In the genomic region with DNA sequence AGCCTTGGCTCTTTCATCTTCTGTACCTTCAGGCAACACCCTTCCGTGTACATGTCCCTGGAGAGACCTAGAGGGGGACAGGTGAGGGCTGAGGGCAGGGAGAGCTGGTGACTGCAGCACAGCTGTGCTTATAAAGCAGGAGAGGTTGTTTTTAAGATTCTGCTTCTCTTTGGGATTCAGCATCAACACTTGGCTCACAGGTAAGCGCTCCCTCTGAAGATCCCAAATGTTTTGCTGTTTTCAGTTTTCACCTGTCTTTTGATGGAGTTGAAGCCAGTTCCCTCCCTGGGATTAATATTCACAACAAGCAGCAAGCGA, we compare ENCODE assay signal across 1 cellular context.
TF ChIP-seq lines count a peak whose summit lies in the region.

No MANE protein-coding gene starts in this region.

TF ChIP-seq in IMR-90, 13 proteins besides CTCF, POLR2A, EP300 and RAD21:
- no peak for TF ChIP-seq MXI1 (IDR thresholded peaks at IDR 0.05; ENCODE audit: borderline replicate concordance, low read depth, low read length)
- TF ChIP-seq CEBPB (IDR thresholded peaks at IDR 0.05; ENCODE audit: low read depth, low read length) = no peak
- TF ChIP-seq SMC3 (IDR thresholded peaks at IDR 0.05; ENCODE audit: low read depth, low read length) = no peak
- no peak for TF ChIP-seq RFX5 (IDR thresholded peaks at IDR 0.05; ENCODE audit: low read depth, low read length)
- no peak for TF ChIP-seq BHLHE40 (IDR thresholded peaks at IDR 0.05; ENCODE audit: low read depth, low read length)
- TF ChIP-seq MAFK (IDR thresholded peaks at IDR 0.05; ENCODE audit: low read depth, low read length) = no peak
- no peak for TF ChIP-seq NFE2L2 (IDR thresholded peaks at IDR 0.05; ENCODE audit: low read depth, low read length)
- TF ChIP-seq CHD1 (IDR thresholded peaks at IDR 0.05; ENCODE audit: low read depth, low read length) = no peak
- no peak for TF ChIP-seq FOS (IDR thresholded peaks at IDR 0.05; ENCODE audit: low read depth, low read length)
